17 cellular contexts compared by ENCODE assay signal in genomic region chr10:29669149-29669548, GRCh38. TPM values are rescaled to one million over a fixed set of nuclear protein-coding genes. Genes with fewer than 3 reads are reported as not detected.
A peak's percentile ranks its signal among the peaks of the same experiment; 100 is the strongest.
DNase-seq lines count a peak whose midpoint lies in the region; ATAC-seq and TF ChIP-seq lines count a peak whose summit lies in the region.
"Had no signal": no experiment of that assay in that cellular context is flagged by ENCODE, and none has a peak within 500 bp of the region (broad histone marks: within the 10 kb centered on the region; RNA-seq: fewer than 3 reads in every experiment).

No MANE protein-coding gene starts in this region.

- peak overlapping the region in 4 of 7 donors; percentile 5 to 93 (median 50) for H3K27ac Mint-ChIP-seq in CD4-positive, alpha-beta memory T cell
- H3K27ac Mint-ChIP-seq: activated naive CD8-positive, alpha-beta T cell treated with anti-CD3 and anti-CD28 coated beads for 36 hours; B cell; memory B cell had no signal

- no peaks in the 10 kb centered on the region for H3K36me3 ChIP-seq in CD4-positive, alpha-beta memory T cell (ENCODE audit: insufficient read depth, low read length)
- H3K36me3 ChIP-seq in fibroblast of lung (ENCODE audit: control insufficient read depth, insufficient read depth, low read length), result no peaks in the 10 kb centered on the region
- peaks cover 3% of the 10 kb centered on the region for H3K36me3 ChIP-seq in neutrophil

- peak overlapping the region in 1 of 8 donors; percentile 1 for H3K4me3 Mint-ChIP-seq in CD4-positive, alpha-beta memory T cell
- no peak overlapping the region for H3K4me3 Mint-ChIP-seq in activated T-cell treated with anti-CD3 and anti-CD28 coated beads, Interleukin-2, amount 50 U/mL, for 4 hours
- H3K4me3 Mint-ChIP-seq: activated naive CD8-positive, alpha-beta T cell treated with anti-CD3 and anti-CD28 coated beads for 36 hours; B cell; memory B cell had no signal

- no peaks in the 10 kb centered on the region for H3K4me1 ChIP-seq in CD4-positive, alpha-beta memory T cell (ENCODE audit: insufficient read depth, low read length)
- H3K4me1 ChIP-seq in fibroblast of lung (ENCODE audit: control insufficient read depth, extremely low read depth, insufficient read depth, low read length) (peaks cover 2% of the 10 kb centered on the region), neutrophil (ENCODE audit: control insufficient read depth in 1 of 2, insufficient read depth in 1 of 2, low read depth in 1 of 2, low read length in 1 of 2) (peaks cover 6 to 14% of the 10 kb centered on the region in 2 experiments)

- no peak overlapping the region for H3K27ac ChIP-seq in CD4-positive, alpha-beta memory T cell (ENCODE audit: low read depth, low read length)
- H3K27ac ChIP-seq in VCaP, result peak overlapping the region; percentile 70
- H3K27ac ChIP-seq in fibroblast of lung (ENCODE audit: insufficient read depth, low read length), result no peak overlapping the region
- H3K27ac ChIP-seq in neutrophil, result peak overlapping the region; percentile 65

- no peak for DNase-seq in CD4-positive, alpha-beta memory T cell
- DNase-seq in fibroblast of lung (ENCODE audit: low read depth in 2 of 2) (peak; percentile 19 to 71), amniotic stem cell (lab: John Stamatoyannopoulos, UW) (no peak), NOMO-1 (lab: John Stamatoyannopoulos, UW; ENCODE audit: unreplicated experiment in 2 of 2) (no peak), ACHN (no peak)
- no peak for DNase-seq in activated T-cell treated with anti-CD3 and anti-CD28 coated beads, Interleukin-2, amount 50 U/mL, for 4 hours
- DNase-seq: activated naive CD8-positive, alpha-beta T cell treated with anti-CD3 and anti-CD28 coated beads for 36 hours; effector CD4-positive, alpha-beta T cell; hippocampal formation; NCI-H1417 treated with DMSO at 0.1 percent for 48 hours; NCI-H526 treated with DMSO at 0.1 percent for 48 hours; RPMI8226; stimulated activated CD4-positive, alpha-beta T cell treated with anti-CD3 and anti-CD28 coated beads, Interleukin-2, amount 100 ng/mL, for 24 hours had no signal

- POLR2A ChIA-PET in CD4-positive, alpha-beta memory T cell (lab: Charles Lee; ENCODE audit: partially characterized antibody), result no interaction called here

- no peaks in the 10 kb centered on the region for H4K20me1 ChIP-seq in fibroblast of lung (ENCODE audit: control insufficient read depth, extremely low read depth, insufficient read depth, low read length)

- H3K4me3 ChIP-seq in CD4-positive, alpha-beta memory T cell (ENCODE audit: low read length in 2 of 2), result no peak overlapping the region
- H3K4me3 ChIP-seq in fibroblast of lung (replicated peaks in 1 of 4; ENCODE audit: control extremely low read depth in 1 of 4, insufficient read depth in 1 of 4, low read depth in 3 of 4, low read length in 4 of 4) (no peak overlapping the region), neutrophil (ENCODE audit: low read depth in 1 of 2, low read length in 1 of 2) (no peak overlapping the region)

- H3K4me1 Mint-ChIP-seq in CD4-positive, alpha-beta memory T cell, result peaks cover 2 to 31% (median 10%) of the 10 kb centered on the region in 4 donors
- peaks cover 11% of the 10 kb centered on the region for H3K4me1 Mint-ChIP-seq in activated T-cell treated with anti-CD3 and anti-CD28 coated beads, Interleukin-2, amount 50 U/mL, for 4 hours (ENCODE audit: low read depth)
- H3K4me1 Mint-ChIP-seq: B cell, memory B cell had no signal

- no peak overlapping the region for H3K4me2 ChIP-seq in fibroblast of lung (ENCODE audit: extremely low read depth, insufficient read depth, low read length)

- no peak for ATAC-seq in activated T-cell treated with anti-CD3 and anti-CD28 coated beads, Interleukin-2, amount 50 U/mL, for 4 hours

- intact Hi-C loops in CD4-positive, alpha-beta memory T cell (cut with micrococcal nuclease), result no loop called here

- TF ChIP-seq CTCF in VCaP (conservative IDR thresholded peaks at IDR 0.05), result no peak
- TF ChIP-seq CTCF in fibroblast of lung (conservative IDR thresholded peaks at IDR 0.05 in 1 of 2, IDR thresholded peaks at IDR 0.05 in 1 of 2; ENCODE audit: low read depth in 1 of 2, low read length in 2 of 2), result no peak
- TF ChIP-seq CTCF in neutrophil (IDR thresholded peaks at IDR 0.05), result no peak

- H3K36me3 Mint-ChIP-seq in CD4-positive, alpha-beta memory T cell, result peaks cover 19 to 43% of the 10 kb centered on the region in 2 donors
- peaks cover 20% of the 10 kb centered on the region for H3K36me3 Mint-ChIP-seq in activated T-cell treated with anti-CD3 and anti-CD28 coated beads, Interleukin-2, amount 50 U/mL, for 4 hours (ENCODE audit: insufficient read depth)

- H3K79me2 ChIP-seq in fibroblast of lung (ENCODE audit: control insufficient read depth, insufficient read depth, low read length), result no peaks in the 10 kb centered on the region

- no peaks in the 10 kb centered on the region for H3K9me3 Mint-ChIP-seq in CD4-positive, alpha-beta memory T cell
- H3K9me3 Mint-ChIP-seq in activated T-cell treated with anti-CD3 and anti-CD28 coated beads, Interleukin-2, amount 50 U/mL, for 4 hours, result no peaks in the 10 kb centered on the region

- H3K27me3 Mint-ChIP-seq in CD4-positive, alpha-beta memory T cell, result no peaks in the 10 kb centered on the region
- H3K27me3 Mint-ChIP-seq in activated T-cell treated with anti-CD3 and anti-CD28 coated beads, Interleukin-2, amount 50 U/mL, for 4 hours (ENCODE audit: low read depth), result no peaks in the 10 kb centered on the region
- H3K27me3 Mint-ChIP-seq: activated naive CD8-positive, alpha-beta T cell treated with anti-CD3 and anti-CD28 coated beads for 36 hours; B cell; memory B cell had no signal

- in situ Hi-C loops in ACHN (cut with HindIII; ENCODE audit: low pct_ligation_motif_present, low pct_unique_long_range_greater_than_20kb, low sequenced_read_pairs), result no loop called here

- no peaks in the 10 kb centered on the region for H3K27me3 ChIP-seq in CD4-positive, alpha-beta memory T cell (ENCODE audit: insufficient read depth, low read length)
- H3K27me3 ChIP-seq in fibroblast of lung (ENCODE audit: control insufficient read depth, insufficient read depth, low read length) (no peaks in the 10 kb centered on the region), neutrophil (no peaks in the 10 kb centered on the region)

- no peaks in the 10 kb centered on the region for H3K9me3 ChIP-seq in CD4-positive, alpha-beta memory T cell (ENCODE audit: control insufficient read depth in 1 of 2, low read length in 2 of 2)
- H3K9me3 ChIP-seq in fibroblast of lung (ENCODE audit: control insufficient read depth, insufficient read depth, low read depth, low read length) (no peaks in the 10 kb centered on the region), neutrophil (no peaks in the 10 kb centered on the region)

- no peak overlapping the region for H2AFZ ChIP-seq in fibroblast of lung (ENCODE audit: low read length)

- CTCF ChIA-PET in CD4-positive, alpha-beta memory T cell (lab: Charles Lee; ENCODE audit: partially characterized antibody), result no interaction called here

- no peak overlapping the region for H3K9ac ChIP-seq in fibroblast of lung (ENCODE audit: insufficient read depth, low read length)

RNA-seq across cellular contexts. Expression of gene SVIL, which starts 34.4 kb away (rescaled TPM):
- 10 to 100 TPM; 25.0 to 31.2 TPM for total RNA-seq in CD4-positive, alpha-beta memory T cell
- 10 to 100 TPM in 1 of 2 donors, 1 to 10 TPM in 1; 1.1 to 18.9 TPM for polyA plus RNA-seq in CD4-positive, alpha-beta memory T cell
- 60.9 and 94.3 TPM in 2 replicates for total RNA-seq in fibroblast of lung
- polyA plus RNA-seq in fibroblast of lung, result 17.7 and 28.5 TPM in 2 replicates
- polyA plus RNA-seq in fibroblast of lung (2012), result 24.0 and 29.5 TPM in 2 replicates
- 92.1 and 148 TPM in 2 replicates for polyA minus RNA-seq in fibroblast of lung (ENCODE audit: low replicate concordance)
- 10 to 100 TPM in 1 of 3 donors, 1 to 10 TPM in 2; 6.4 to 11.1 (median 9.5) TPM for total RNA-seq in activated T-cell treated with anti-CD3 and anti-CD28 coated beads, Interleukin-2, amount 50 U/mL, for 4 hours

Comparison
In these comparisons a context has a peak if more than half of its experiments do, and no peak if none do; other contexts are left out.
1. DNase-seq: peak in fibroblast of lung (2 of 2); none in CD4-positive, alpha-beta memory T cell (0 of 5), amniotic stem cell (single experiment), NOMO-1 (0 of 2), activated T-cell treated with anti-CD3 and anti-CD28 coated beads, Interleukin-2, amount 50 U/mL, for 4 hours (single experiment) and ACHN (single experiment).
2. H3K27ac ChIP-seq: peak in VCaP (single experiment) and neutrophil (single experiment); none in CD4-positive, alpha-beta memory T cell (single experiment) and fibroblast of lung (single experiment).